Comparison of ENCODE assay signal across 1 cellular context in genomic region chr2:174074831-174075230, GRCh38.
TF ChIP-seq lines count a peak whose summit lies in the region.

No MANE protein-coding gene starts in this region.

TF ChIP-seq in K562, 482 proteins besides CTCF, POLR2A, EP300 and RAD21 (continued from another document and continues in another):
- TF ChIP-seq PBX2 (CRISPR knock-in tag; IDR thresholded peaks at IDR 0.05; ENCODE audit: low read depth): peak; percentile 53
- TF ChIP-seq PBX2 (tag; conservative IDR thresholded peaks at IDR 0.05; ENCODE audit: low read depth): peak; percentile 99
- no peak for TF ChIP-seq ESRRB (CRISPR knock-in tag; IDR thresholded peaks at IDR 0.05; ENCODE audit: borderline replicate concordance)
- TF ChIP-seq PHF20 (IDR thresholded peaks at IDR 0.05; ENCODE audit: partially characterized antibody): no peak
- TF ChIP-seq POLR3G (IDR thresholded peaks at IDR 0.05; ENCODE audit: extremely low read depth, insufficient read length, insufficient replicate concordance): no peak
- 0 out of 2 replicates have a peak, but pooled peaks have one; percentile 26 for TF ChIP-seq ELF4 (CRISPR knock-in tag; IDR thresholded peaks at IDR 0.05)
- no peak for TF ChIP-seq HMBOX1 (IDR thresholded peaks at IDR 0.05)
- TF ChIP-seq ILF3 (IDR thresholded peaks at IDR 0.05; ENCODE audit: borderline replicate concordance): no peak
- TF ChIP-seq ZNF274 (IDR thresholded peaks at IDR 0.05; ENCODE audit: borderline replicate concordance, low read depth, low read length): peak; percentile 22; the same call in 1 of the 2 replicates
- peak; percentile 77; the same call in 1 of the 2 replicates for TF ChIP-seq CUX1 (CRISPR knock-in tag; IDR thresholded peaks at IDR 0.05)
- peak; percentile 99 for TF ChIP-seq MEIS2 (IDR thresholded peaks at IDR 0.05; ENCODE audit: partially characterized antibody)
- no peak for TF ChIP-seq CBFB (CRISPR knock-in tag; IDR thresholded peaks at IDR 0.05)
- no peak for TF ChIP-seq GTF2A2 (tag; IDR thresholded peaks at IDR 0.05)
- no peak for TF ChIP-seq ZBTB43 (CRISPR knock-in tag; IDR thresholded peaks at IDR 0.05)
- peak; percentile 94 for TF ChIP-seq FOXM1 (IDR thresholded peaks at IDR 0.05; ENCODE audit: low read depth)
- TF ChIP-seq FOXM1 (CRISPR knock-in tag; IDR thresholded peaks at IDR 0.05; ENCODE audit: low read depth): no peak
- TF ChIP-seq POLR2B (IDR thresholded peaks at IDR 0.05; ENCODE audit: low read depth, partially characterized antibody): no peak
- TF ChIP-seq PML (IDR thresholded peaks at IDR 0.05; ENCODE audit: low read length): peak; percentile 97
- TF ChIP-seq RCOR1 (IDR thresholded peaks at IDR 0.05; ENCODE audit: borderline replicate concordance in 1 of 2, low read depth in 2 of 2, low read length in 2 of 2): peak in 1 of 2 experiments; percentile 88; a peak in 2 of 4 replicates
- no peak for TF ChIP-seq PHF8 (IDR thresholded peaks at IDR 0.05; ENCODE audit: borderline replicate concordance, low read length)
- TF ChIP-seq E2F5 (CRISPR knock-in tag; IDR thresholded peaks at IDR 0.05): no peak
- peak; percentile 75; the same call in 1 of the 2 replicates for TF ChIP-seq ZNF766 (CRISPR knock-in tag; conservative IDR thresholded peaks at IDR 0.05)
- TF ChIP-seq TAF9B (IDR thresholded peaks at IDR 0.05; ENCODE audit: partially characterized antibody): peak; percentile 26
- TF ChIP-seq JUNB (CRISPR knock-in tag; conservative IDR thresholded peaks at IDR 0.05): no peak
- no peak for TF ChIP-seq ZBTB12 (CRISPR knock-in tag; IDR thresholded peaks at IDR 0.05)
- peak; percentile 86 for TF ChIP-seq ARHGAP35 (IDR thresholded peaks at IDR 0.05; ENCODE audit: partially characterized antibody)
- TF ChIP-seq JUND (IDR thresholded peaks at IDR 0.05; ENCODE audit: borderline replicate concordance, low read depth, low read length): peak; percentile 66; the same call in 1 of the 2 replicates
- TF ChIP-seq JUND (tag; IDR thresholded peaks at IDR 0.05; ENCODE audit: borderline replicate concordance, low read depth, low read length): peak; percentile 61; the same call in 2 of the 3 replicates
- TF ChIP-seq RBM34 (IDR thresholded peaks at IDR 0.05; ENCODE audit: borderline replicate concordance, insufficient read depth, low read length): no peak
- no peak for TF ChIP-seq NR2C1 (IDR thresholded peaks at IDR 0.05)
- 0 out of 2 replicates have a peak, but pooled peaks have one; percentile 41 for TF ChIP-seq NR2C1 (tag; IDR thresholded peaks at IDR 0.05)
- TF ChIP-seq BCOR (IDR thresholded peaks at IDR 0.05): peak; percentile 69
- no peak for TF ChIP-seq ZNF217 (CRISPR knock-in tag; IDR thresholded peaks at IDR 0.05)
- TF ChIP-seq CHD2 (IDR thresholded peaks at IDR 0.05; ENCODE audit: low read depth, low read length): no peak
- no peak for TF ChIP-seq ZBTB49 (CRISPR knock-in tag; IDR thresholded peaks at IDR 0.05; ENCODE audit: borderline replicate concordance)
- TF ChIP-seq COPS2 (conservative IDR thresholded peaks at IDR 0.05): no peak
- no peak for TF ChIP-seq SRSF9 (IDR thresholded peaks at IDR 0.05; ENCODE audit: borderline replicate concordance, low read depth, low read length)
- peak; percentile 89 for TF ChIP-seq PKNOX1 (IDR thresholded peaks at IDR 0.05)
- peak; percentile 76; the same call in 1 of the 2 replicates for TF ChIP-seq HDAC2 (IDR thresholded peaks at IDR 0.05)
- TF ChIP-seq MCM5 (IDR thresholded peaks at IDR 0.05; ENCODE audit: low read depth): no peak
- no peak for TF ChIP-seq ZNF133 (CRISPR knock-in tag; IDR thresholded peaks at IDR 0.05)
